ENCODE assay signal across 20 cellular contexts in the genomic region with DNA sequence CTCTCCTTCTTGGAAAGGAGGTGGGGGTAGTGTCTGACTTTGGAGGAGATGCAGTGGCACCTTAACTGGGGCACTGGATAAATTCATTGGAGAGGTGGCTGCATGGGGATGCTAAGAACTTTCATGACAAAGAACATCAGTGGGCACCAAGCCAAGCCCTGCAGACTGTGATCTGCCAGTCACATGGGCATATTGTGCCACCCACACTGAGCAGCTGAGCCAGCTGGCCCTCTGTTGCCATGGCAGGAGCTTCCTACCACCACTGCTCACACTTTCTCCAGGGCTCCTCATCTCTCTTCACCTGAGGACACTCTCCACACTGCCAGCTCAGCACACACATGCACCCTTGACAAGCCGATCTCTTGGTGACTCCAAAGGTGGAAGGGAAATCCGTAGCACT.
DNase-seq lines count a peak whose midpoint lies in the region; ATAC-seq and TF ChIP-seq lines count a peak whose summit lies in the region.
"Had no signal": no experiment of that assay in that cellular context is flagged by ENCODE, and none has a peak within 500 bp of the region (broad histone marks: within the 10 kb centered on the region; RNA-seq: fewer than 3 reads in every experiment).

No MANE protein-coding gene starts in this region.

- no peak overlapping the region for H3K4me3 ChIP-seq in right atrium auricular region
- H3K4me3 ChIP-seq: esophagus squamous epithelium, K562 had no signal

- intact Hi-C loops in Right ventricle myocardium inferior (cut with DNase I): no loop called here

- H3K9me3 ChIP-seq in right atrium auricular region: no peaks in the 10 kb centered on the region
- H3K9me3 ChIP-seq: esophagus squamous epithelium had no signal

- no peak for TF ChIP-seq CTCF in right atrium auricular region (IDR thresholded peaks at IDR 0.05)

- H3K27ac ChIP-seq in right atrium auricular region: no peak overlapping the region
- H3K27ac ChIP-seq: esophagus squamous epithelium, WERI-Rb-1 had no signal

- no peaks in the 10 kb centered on the region for H3K27me3 ChIP-seq in right atrium auricular region
- H3K27me3 ChIP-seq: esophagus squamous epithelium had no signal

- peak; percentile 35 for ATAC-seq in Right ventricle myocardium inferior
- ATAC-seq in HG03457 (IDR thresholded peaks at IDR 0.05; ENCODE audit: unreplicated experiment): no peak
- ATAC-seq in GM19452 (IDR thresholded peaks at IDR 0.05; ENCODE audit: unreplicated experiment): no peak
- ATAC-seq in GM21423 (IDR thresholded peaks at IDR 0.05; ENCODE audit: unreplicated experiment): no peak
- ATAC-seq: effector memory CD8-positive, alpha-beta T cell; K562; left colon; T-helper 17 cell had no signal

- peaks cover 0 to 4% of the 10 kb centered on the region in 2 donors for H3K4me1 ChIP-seq in right atrium auricular region
- H3K4me1 ChIP-seq: esophagus squamous epithelium had no signal

- DNase-seq in Right ventricle myocardium inferior (ENCODE audit: missing footprints) (peak; percentile 50), right atrium auricular region (ENCODE audit: low spot score) (no peak), NCI-H2196 treated with DMSO at 0.1 percent for 48 hours (lab: John Stamatoyannopoulos, UW; ENCODE audit: unreplicated experiment) (peak; percentile 22), globus pallidus (ENCODE audit: low spot score) (peak; percentile 59), superior temporal gyrus (ENCODE audit: extremely low spot score) (peak; percentile 73)
- DNase-seq: activated CD4-positive, alpha-beta T cell treated with anti-CD3 and anti-CD28 coated beads, Interleukin-2, amount 50 U/mL, for 4 hours; activated naive CD4-positive, alpha-beta T cell treated with Interleukin-2 at 50 U/mL for 16 hours; aorta; CD4-positive, alpha-beta T cell; effector memory CD8-positive, alpha-beta T cell; esophagus squamous epithelium; left colon; NCI-H226; stimulated activated CD4-positive, alpha-beta T cell treated with anti-CD3 and anti-CD28 coated beads, Interleukin-15, amount 100 ng/mL, for 24 hours; T-helper 17 cell; WERI-Rb-1 had no signal

- H3K36me3 ChIP-seq in right atrium auricular region: no peaks in the 10 kb centered on the region
- H3K36me3 ChIP-seq: esophagus squamous epithelium, WERI-Rb-1 had no signal
